Comparison of ENCODE assay signal across 1 cellular context in genomic region chr5:174610968-174611367, GRCh38.
TF ChIP-seq lines count a peak whose summit lies in the region.

No MANE protein-coding gene starts in this region.

TF ChIP-seq in HEK293, 187 proteins besides CTCF, POLR2A, EP300 and RAD21 (continued from another document):
- TF ChIP-seq ZSCAN18 (tag by site-specific recombination; IDR thresholded peaks at IDR 0.05), result no peak
- TF ChIP-seq RBAK (tag by site-specific recombination; IDR thresholded peaks at IDR 0.05), result no peak
- no peak for TF ChIP-seq KLF10 (tag by site-specific recombination; IDR thresholded peaks at IDR 0.05)
- no peak for TF ChIP-seq ZNF704 (tag by site-specific recombination; IDR thresholded peaks at IDR 0.05)
- TF ChIP-seq BCL11B (tag by site-specific recombination; IDR thresholded peaks at IDR 0.05; ENCODE audit: low read depth), result no peak
- no peak for TF ChIP-seq YY1 (tag by site-specific recombination; IDR thresholded peaks at IDR 0.05)
- TF ChIP-seq ZNF600 (tag by site-specific recombination; IDR thresholded peaks at IDR 0.05), result peak; percentile 56; the same call in 1 of the 2 replicates
- TF ChIP-seq SP7 (tag by site-specific recombination; IDR thresholded peaks at IDR 0.05), result no peak
- TF ChIP-seq ZNF366 (tag by site-specific recombination; conservative IDR thresholded peaks at IDR 0.05), result no peak
- TF ChIP-seq MZF1 (tag by site-specific recombination; IDR thresholded peaks at IDR 0.05; ENCODE audit: borderline replicate concordance), result no peak
- no peak for TF ChIP-seq ZNF521 (tag by site-specific recombination; IDR thresholded peaks at IDR 0.05)
- no peak for TF ChIP-seq KLF9 (tag by site-specific recombination; IDR thresholded peaks at IDR 0.05; ENCODE audit: low read depth)
- no peak for TF ChIP-seq ZNF530 (tag by site-specific recombination; IDR thresholded peaks at IDR 0.05; ENCODE audit: low read depth)
- TF ChIP-seq SCRT2 (tag by site-specific recombination; IDR thresholded peaks at IDR 0.05), result peak; percentile 83
- TF ChIP-seq ZNF777 (tag by site-specific recombination; IDR thresholded peaks at IDR 0.05; ENCODE audit: borderline replicate concordance), result no peak
- no peak for TF ChIP-seq KLF8 (tag by site-specific recombination; IDR thresholded peaks at IDR 0.05)
- TF ChIP-seq ZNF350 (tag by site-specific recombination; IDR thresholded peaks at IDR 0.05), result no peak
- TF ChIP-seq ZNF114 (tag by site-specific recombination; IDR thresholded peaks at IDR 0.05), result no peak
- TF ChIP-seq ZEB2 (tag by site-specific recombination; IDR thresholded peaks at IDR 0.05), result no peak
- no peak for TF ChIP-seq ZNF214 (tag by site-specific recombination; IDR thresholded peaks at IDR 0.05; ENCODE audit: borderline replicate concordance)
- TF ChIP-seq, protein P1, sequence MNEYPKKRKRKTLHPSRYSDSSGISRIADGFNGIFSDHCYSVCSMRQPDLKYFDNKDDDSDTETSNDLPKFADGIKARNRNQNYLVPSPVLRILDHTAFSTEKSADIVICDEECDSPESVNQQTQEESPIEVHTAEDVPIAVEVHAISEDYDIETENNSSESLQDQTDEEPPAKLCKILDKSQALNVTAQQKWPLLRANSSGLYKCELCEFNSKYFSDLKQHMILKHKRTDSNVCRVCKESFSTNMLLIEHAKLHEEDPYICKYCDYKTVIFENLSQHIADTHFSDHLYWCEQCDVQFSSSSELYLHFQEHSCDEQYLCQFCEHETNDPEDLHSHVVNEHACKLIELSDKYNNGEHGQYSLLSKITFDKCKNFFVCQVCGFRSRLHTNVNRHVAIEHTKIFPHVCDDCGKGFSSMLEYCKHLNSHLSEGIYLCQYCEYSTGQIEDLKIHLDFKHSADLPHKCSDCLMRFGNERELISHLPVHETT (tag by site-specific recombination; IDR thresholded peaks at IDR 0.05), result no peak
- TF ChIP-seq MEIS1 (CRISPR knock-in tag; IDR thresholded peaks at IDR 0.05; ENCODE audit: borderline replicate concordance), result no peak
- TF ChIP-seq ZNF223 (tag by site-specific recombination; IDR thresholded peaks at IDR 0.05), result no peak
- no peak for TF ChIP-seq ZNF280D (tag by site-specific recombination; IDR thresholded peaks at IDR 0.05)
- peak; percentile 38; the same call in 1 of the 2 replicates for TF ChIP-seq TRIM28 (IDR thresholded peaks at IDR 0.05; ENCODE audit: borderline replicate concordance, low read length)
- no peak for TF ChIP-seq ZNF211 (tag by site-specific recombination; IDR thresholded peaks at IDR 0.05; ENCODE audit: low read depth)
- no peak for TF ChIP-seq ZNF23 (tag by site-specific recombination; IDR thresholded peaks at IDR 0.05; ENCODE audit: borderline replicate concordance)
- no peak for TF ChIP-seq YY2 (tag by site-specific recombination; IDR thresholded peaks at IDR 0.05)
- 0 out of 2 replicates have a peak, but pooled peaks have one; percentile 7 for TF ChIP-seq PRDM10 (tag by site-specific recombination; IDR thresholded peaks at IDR 0.05)
- TF ChIP-seq ZNF514 (tag by site-specific recombination; IDR thresholded peaks at IDR 0.05), result no peak
- no peak for TF ChIP-seq ZBTB48 (tag by site-specific recombination; IDR thresholded peaks at IDR 0.05)
